Comparison of ENCODE assay signal across 1 cellular context in genomic region chr9:89356782-89357181, GRCh38.
TF ChIP-seq lines count a peak whose summit lies in the region.

No MANE protein-coding gene starts in this region.

TF ChIP-seq in HepG2, 621 proteins besides CTCF, POLR2A, EP300 and RAD21:
- no peak for TF ChIP-seq ZNF639 (CRISPR knock-in tag; conservative IDR thresholded peaks at IDR 0.05)
- TF ChIP-seq ZBTB10 (CRISPR knock-in tag; IDR thresholded peaks at IDR 0.05; ENCODE audit: borderline replicate concordance) = no peak
- TF ChIP-seq SMAD1 (CRISPR knock-in tag; IDR thresholded peaks at IDR 0.05; ENCODE audit: borderline replicate concordance, low read depth) = no peak
- TF ChIP-seq ZSCAN12 (CRISPR knock-in tag; IDR thresholded peaks at IDR 0.05) = no peak
